24 cellular contexts compared by ENCODE assay signal in the genomic region with DNA sequence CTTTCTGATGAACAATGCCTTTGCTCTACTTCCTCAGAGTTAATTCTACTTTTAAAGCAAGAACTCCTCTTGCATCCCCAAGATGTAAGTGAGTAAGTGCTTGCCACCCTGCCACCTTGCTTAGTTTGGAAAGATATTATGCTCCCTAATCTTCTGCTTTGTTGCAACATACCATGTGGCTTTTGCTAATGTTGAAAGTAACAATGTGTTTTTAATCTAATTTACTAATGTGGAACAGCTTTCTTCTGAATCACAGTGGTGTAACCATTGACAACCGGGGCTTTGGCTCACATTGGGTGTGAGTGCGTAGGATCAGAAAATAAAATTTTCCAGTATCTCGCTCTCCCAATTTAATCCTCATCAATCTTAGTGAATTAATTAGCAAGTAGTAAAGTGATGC.
DNase-seq lines count a peak whose midpoint lies in the region; ATAC-seq and TF ChIP-seq lines count a peak whose summit lies in the region.
"Had no signal": no experiment of that assay in that cellular context is flagged by ENCODE, and none has a peak within 500 bp of the region (broad histone marks: within the 10 kb centered on the region; RNA-seq: fewer than 3 reads in every experiment).

No MANE protein-coding gene starts in this region.

- 79 to 89% (median 86%) methylated on average over 3 of the region's 3 CpGs for WGBS in heart left ventricle, 4 donors
- 84 to 88% methylated on average over 3 of the region's 3 CpGs for WGBS in aorta, 2 donors

- no peaks in the 10 kb centered on the region for H3K9me3 ChIP-seq in heart left ventricle
- peaks cover 1% of the 10 kb centered on the region for H3K9me3 ChIP-seq in aorta (ENCODE audit: control insufficient read depth, low read length)
- H3K9me3 ChIP-seq: BE2C, ovary had no signal

- no peak for TF ChIP-seq CTCF in heart left ventricle (IDR thresholded peaks at IDR 0.05)

- TF ChIP-seq POLR2A in heart left ventricle (IDR thresholded peaks at IDR 0.05): no peak

- H3K27me3 ChIP-seq in heart left ventricle (no peaks in the 10 kb centered on the region), aorta (ENCODE audit: control insufficient read depth in 1 of 2, insufficient read depth in 2 of 2, low read length in 1 of 2) (no peaks in the 10 kb centered on the region)
- H3K27me3 ChIP-seq: BE2C, ovary had no signal

- H3K4me1 ChIP-seq in heart left ventricle (no peaks in the 10 kb centered on the region), aorta (ENCODE audit: control insufficient read depth in 1 of 2, insufficient read depth in 2 of 2, low read length in 2 of 2) (no peaks in the 10 kb centered on the region)
- H3K4me1 ChIP-seq: BE2C had no signal

- H3K27ac ChIP-seq in heart left ventricle (no peak overlapping the region), aorta (ENCODE audit: low read depth in 1 of 2, low read length in 2 of 2) (no peak overlapping the region)
- H3K27ac ChIP-seq: ovary had no signal

- DNase-seq in heart left ventricle: peak in 1 of 5 donors; percentile 23
- DNase-seq in cardiac septum (ENCODE audit: low spot score): no peak
- peak; percentile 40 for DNase-seq in fibroblast of the conjunctiva (ENCODE audit: low read depth)
- DNase-seq in superior temporal gyrus (ENCODE audit: extremely low spot score): peak; percentile 20
- no peak for DNase-seq in aorta
- no peak for DNase-seq in NCI-H2029 treated with DMSO at 0.1 percent for 48 hours (lab: John Stamatoyannopoulos, UW)
- no peak for DNase-seq in NCI-H446 treated with DMSO at 0.1 percent for 48 hours (lab: John Stamatoyannopoulos, UW)
- DNase-seq: activated CD4-positive, alpha-beta memory T cell treated with anti-CD3 and anti-CD28 coated beads, Interleukin-2, amount 10 ng/mL, durations not matched to agents 7 days and 5 days; activated CD4-positive, alpha-beta T cell treated with anti-CD3 and anti-CD28 coated beads for 1 hour; activated CD8-positive, alpha-beta memory T cell treated with anti-CD3 and anti-CD28 coated beads, Interleukin-2, amount 50 U/mL, for 4 hours; BE2C; CD8-positive, alpha-beta T cell; DMS153; foreskin melanocyte; HCEC 1CT; KBM-7; left colon; mesendoderm; NCI-H187; NCI-H524; OCI-M1; ovary; stimulated activated CD8-positive, alpha-beta memory T cell treated with anti-CD3 and anti-CD28 coated beads, Interleukin-4, amount 100 ng/mL, for 48 hours had no signal

- H3K4me3 ChIP-seq in heart left ventricle: no peak overlapping the region
- no peak overlapping the region for H3K4me3 ChIP-seq in aorta (ENCODE audit: low read length in 2 of 2)
- H3K4me3 ChIP-seq: ovary had no signal

- H3K36me3 ChIP-seq in heart left ventricle: no peaks in the 10 kb centered on the region
- H3K36me3 ChIP-seq in aorta (ENCODE audit: control insufficient read depth in 1 of 2, insufficient read depth in 2 of 2, low read length in 1 of 2): no peaks in the 10 kb centered on the region
- H3K36me3 ChIP-seq: BE2C, ovary had no signal

- peak in 3 of 4 donors; percentile 36 to 81 (median 59) for ATAC-seq in heart left ventricle
- ATAC-seq in SK-N-SH treated with all-trans-retinoic acid at 6 μM for 48 hours: no peak
- ATAC-seq in aorta (ENCODE audit: low FRiP score): no peak
- ATAC-seq: CD8-positive, alpha-beta T cell; left colon had no signal

- intact Hi-C loops in heart left ventricle (cut with DNase I) (no loop called here), cardiac septum (cut with DNase I) (no loop called here), aorta (cut with DNase I) (no loop called here)

TF ChIP-seq in SK-N-SH treated with all-trans-retinoic acid at 6 μM for 48 hours, 23 proteins besides CTCF, POLR2A, EP300 and RAD21:
- TF ChIP-seq, protein P1, sequence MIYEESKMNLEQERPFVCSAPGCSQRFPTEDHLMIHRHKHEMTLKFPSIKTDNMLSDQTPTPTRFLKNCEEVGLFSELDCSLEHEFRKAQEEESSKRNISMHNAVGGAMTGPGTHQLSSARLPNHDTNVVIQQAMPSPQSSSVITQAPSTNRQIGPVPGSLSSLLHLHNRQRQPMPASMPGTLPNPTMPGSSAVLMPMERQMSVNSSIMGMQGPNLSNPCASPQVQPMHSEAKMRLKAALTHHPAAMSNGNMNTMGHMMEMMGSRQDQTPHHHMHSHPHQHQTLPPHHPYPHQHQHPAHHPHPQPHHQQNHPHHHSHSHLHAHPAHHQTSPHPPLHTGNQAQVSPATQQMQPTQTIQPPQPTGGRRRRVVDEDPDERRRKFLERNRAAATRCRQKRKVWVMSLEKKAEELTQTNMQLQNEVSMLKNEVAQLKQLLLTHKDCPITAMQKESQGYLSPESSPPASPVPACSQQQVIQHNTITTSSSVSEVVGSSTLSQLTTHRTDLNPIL (CRISPR knock-in tag; IDR thresholded peaks at IDR 0.05; ENCODE audit: low read depth): no peak
- TF ChIP-seq, protein P2, sequence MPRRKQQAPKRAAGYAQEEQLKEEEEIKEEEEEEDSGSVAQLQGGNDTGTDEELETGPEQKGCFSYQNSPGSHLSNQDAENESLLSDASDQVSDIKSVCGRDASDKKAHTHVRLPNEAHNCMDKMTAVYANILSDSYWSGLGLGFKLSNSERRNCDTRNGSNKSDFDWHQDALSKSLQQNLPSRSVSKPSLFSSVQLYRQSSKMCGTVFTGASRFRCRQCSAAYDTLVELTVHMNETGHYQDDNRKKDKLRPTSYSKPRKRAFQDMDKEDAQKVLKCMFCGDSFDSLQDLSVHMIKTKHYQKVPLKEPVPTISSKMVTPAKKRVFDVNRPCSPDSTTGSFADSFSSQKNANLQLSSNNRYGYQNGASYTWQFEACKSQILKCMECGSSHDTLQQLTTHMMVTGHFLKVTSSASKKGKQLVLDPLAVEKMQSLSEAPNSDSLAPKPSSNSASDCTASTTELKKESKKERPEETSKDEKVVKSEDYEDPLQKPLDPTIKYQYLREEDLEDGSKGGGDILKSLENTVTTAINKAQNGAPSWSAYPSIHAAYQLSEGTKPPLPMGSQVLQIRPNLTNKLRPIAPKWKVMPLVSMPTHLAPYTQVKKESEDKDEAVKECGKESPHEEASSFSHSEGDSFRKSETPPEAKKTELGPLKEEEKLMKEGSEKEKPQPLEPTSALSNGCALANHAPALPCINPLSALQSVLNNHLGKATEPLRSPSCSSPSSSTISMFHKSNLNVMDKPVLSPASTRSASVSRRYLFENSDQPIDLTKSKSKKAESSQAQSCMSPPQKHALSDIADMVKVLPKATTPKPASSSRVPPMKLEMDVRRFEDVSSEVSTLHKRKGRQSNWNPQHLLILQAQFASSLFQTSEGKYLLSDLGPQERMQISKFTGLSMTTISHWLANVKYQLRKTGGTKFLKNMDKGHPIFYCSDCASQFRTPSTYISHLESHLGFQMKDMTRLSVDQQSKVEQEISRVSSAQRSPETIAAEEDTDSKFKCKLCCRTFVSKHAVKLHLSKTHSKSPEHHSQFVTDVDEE (CRISPR knock-in tag; IDR thresholded peaks at IDR 0.05): no peak
- TF ChIP-seq GLIS3 (CRISPR knock-in tag; IDR thresholded peaks at IDR 0.05): no peak
- TF ChIP-seq ZFP30 (CRISPR knock-in tag; IDR thresholded peaks at IDR 0.05): no peak
- TF ChIP-seq PPARA (CRISPR knock-in tag; IDR thresholded peaks at IDR 0.05; ENCODE audit: borderline replicate concordance): no peak
- TF ChIP-seq ZFP3 (CRISPR knock-in tag; IDR thresholded peaks at IDR 0.05): no peak
- no peak for TF ChIP-seq ZC3H10 (CRISPR knock-in tag; IDR thresholded peaks at IDR 0.05)
- peak; percentile 26; the same call in 1 of the 2 replicates for TF ChIP-seq TCF4 (CRISPR knock-in tag; IDR thresholded peaks at IDR 0.05; ENCODE audit: borderline replicate concordance)
- TF ChIP-seq SNAI2 (CRISPR knock-in tag; IDR thresholded peaks at IDR 0.05): no peak

Comparison
In these comparisons a context has a peak if more than half of its experiments do, and no peak if none do; other contexts are left out.
1. ATAC-seq: peak in heart left ventricle (3 of 4); none in SK-N-SH treated with all-trans-retinoic acid at 6 μM for 48 hours (single experiment) and aorta (single experiment).
2. DNase-seq: peak in fibroblast of the conjunctiva (single experiment) and superior temporal gyrus (single experiment); none in cardiac septum (single experiment), aorta (0 of 2), NCI-H2029 treated with DMSO at 0.1 percent for 48 hours (single experiment) and NCI-H446 treated with DMSO at 0.1 percent for 48 hours (single experiment).